Comparison of ENCODE assay signal across 8 cellular contexts in the genomic region with DNA sequence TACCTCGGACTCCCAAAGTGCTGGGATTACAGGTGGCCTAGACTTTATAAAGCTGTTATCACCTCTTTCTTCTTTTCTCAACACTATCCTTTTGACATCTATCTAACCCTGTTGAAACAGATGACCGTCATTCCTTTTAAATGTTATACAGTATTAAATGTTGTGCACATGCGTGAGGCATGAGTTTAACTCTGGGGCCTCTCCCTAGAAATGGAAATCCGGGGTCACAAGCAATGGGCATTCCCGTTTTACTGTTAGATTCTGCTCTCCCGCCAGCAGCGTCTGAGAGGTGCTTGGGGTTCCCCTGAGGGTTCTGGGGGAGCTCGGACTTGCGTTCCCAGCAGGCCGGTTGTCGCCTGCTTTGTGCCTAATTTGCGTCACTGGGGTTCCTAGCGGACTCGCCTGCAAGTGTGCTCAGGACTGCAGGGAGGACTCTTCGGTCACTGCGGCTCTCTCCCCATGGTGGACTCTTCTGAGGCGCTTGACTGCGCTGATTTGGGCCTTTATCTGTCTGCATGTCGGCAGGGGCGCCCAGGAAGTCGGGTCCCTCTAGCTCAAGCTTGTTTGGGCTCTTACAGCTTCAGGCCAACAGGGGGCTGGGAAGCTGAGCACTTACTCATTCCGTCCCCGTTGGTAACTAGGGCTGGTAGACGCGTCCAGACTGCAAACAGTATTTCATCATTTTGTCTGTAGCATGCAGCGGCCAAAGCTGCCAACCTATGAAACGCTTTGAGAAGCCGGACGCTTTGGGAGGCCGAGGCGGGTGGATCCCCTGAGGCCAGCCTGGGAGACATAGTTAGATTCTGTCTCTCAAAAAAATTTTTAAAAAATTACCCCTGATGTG. TPM values are rescaled to one million over a fixed set of nuclear protein-coding genes. Genes with fewer than 3 reads are reported as not detected.
DNase-seq lines count a peak whose midpoint lies in the region; ATAC-seq and TF ChIP-seq lines count a peak whose summit lies in the region.

No MANE protein-coding gene starts in this region.

- DNase-seq in CD1c-positive myeloid dendritic cell (ENCODE audit: extremely low spot score) (peak; percentile 82), GM19238 (ENCODE audit: insufficient read length, low spot score) (peak; percentile 66), SJSA1 (ENCODE audit: low read depth in 1 of 2, low spot score in 2 of 2) (peak; percentile 21 to 64), germinal center (ENCODE audit: low spot score) (peak; percentile 88), omental fat pad (ENCODE audit: low spot score) (peak; percentile 51), suprapubic skin (ENCODE audit: low spot score in 2 of 2) (peak; percentile 89 to 90)
- DNase-seq in activated naive CD4-positive, alpha-beta T cell treated with anti-CD3 and anti-CD28 coated beads for 36 hours, result peak; percentile 81

- peaks cover 57% of the 10 kb centered on the region for H3K4me1 Mint-ChIP-seq in activated naive CD4-positive, alpha-beta T cell treated with anti-CD3 and anti-CD28 coated beads for 36 hours (ENCODE audit: low read depth)

- peaks cover 27% of the 10 kb centered on the region for H3K4me1 ChIP-seq in SJSA1 (replicated peaks)
- peaks cover 27% of the 10 kb centered on the region for H3K4me1 ChIP-seq in suprapubic skin

- H3K27me3 ChIP-seq in SJSA1 (replicated peaks), result no peaks in the 10 kb centered on the region
- H3K27me3 ChIP-seq in suprapubic skin, result no peaks in the 10 kb centered on the region

- WGBS in suprapubic skin, result 35% methylated on average over 31 of the region's 31 CpGs

- TF ChIP-seq CTCF in omental fat pad (IDR thresholded peaks at IDR 0.05) (peak in 1 of 3 donors; percentile 63), suprapubic skin (IDR thresholded peaks at IDR 0.05) (peak; percentile 41 to 63)

- H3K27me3 Mint-ChIP-seq in activated naive CD4-positive, alpha-beta T cell treated with anti-CD3 and anti-CD28 coated beads for 36 hours (ENCODE audit: low read depth), result no peaks in the 10 kb centered on the region

- peaks cover 1% of the 10 kb centered on the region for H3K9me3 Mint-ChIP-seq in activated naive CD4-positive, alpha-beta T cell treated with anti-CD3 and anti-CD28 coated beads for 36 hours

- H3K36me3 Mint-ChIP-seq in activated naive CD4-positive, alpha-beta T cell treated with anti-CD3 and anti-CD28 coated beads for 36 hours (ENCODE audit: low read depth), result peaks cover 33% of the 10 kb centered on the region

- intact Hi-C loops in activated naive CD4-positive, alpha-beta T cell treated with anti-CD3 and anti-CD28 coated beads for 36 hours (cut with micrococcal nuclease), result loop anchor here (1.0 to 5.0 kb wide), 6 partner anchors 31 to 1892 kb away; a partner anchor contains a TSS

- H3K4me3 ChIP-seq in SJSA1 (no peak overlapping the region; the same call in 1 of the 2 replicates), suprapubic skin (peak overlapping the region; percentile 87)

- no peak for TF ChIP-seq EP300 in suprapubic skin (IDR thresholded peaks at IDR 0.05)

- H3K4me3 Mint-ChIP-seq in activated naive CD4-positive, alpha-beta T cell treated with anti-CD3 and anti-CD28 coated beads for 36 hours, result peak overlapping the region; percentile 85

- H3K27ac Mint-ChIP-seq in activated naive CD4-positive, alpha-beta T cell treated with anti-CD3 and anti-CD28 coated beads for 36 hours, result peak overlapping the region; percentile 94

- ATAC-seq in HG03439 (IDR thresholded peaks at IDR 0.05; ENCODE audit: unreplicated experiment), result peak; percentile 65
- peak; percentile 72 for ATAC-seq in omental fat pad (ENCODE audit: low FRiP score)

- CTCF ChIA-PET in activated naive CD4-positive, alpha-beta T cell treated with anti-CD3 and anti-CD28 coated beads for 36 hours (lab: Charles Lee), result interaction anchor here (0.9 to 1.6 kb wide), 6 partner anchors 15 to 44 kb away, joined by 3 to 7 read pairs (median 4); no protein-coding TSS in a partner anchor

- H3K9me3 ChIP-seq in SJSA1 (replicated peaks) (peaks cover 3% of the 10 kb centered on the region; the same call in 1 of the 2 replicates), suprapubic skin (no peaks in the 10 kb centered on the region)

- no peak for TF ChIP-seq POLR2A in suprapubic skin (IDR thresholded peaks at IDR 0.05)

- peak overlapping the region; percentile 78; the same call in 1 of the 2 replicates for H3K27ac ChIP-seq in SJSA1
- peak overlapping the region; percentile 94 for H3K27ac ChIP-seq in suprapubic skin

- H3K36me3 ChIP-seq in SJSA1 (peaks cover 38% of the 10 kb centered on the region), suprapubic skin (peaks cover 21% of the 10 kb centered on the region)

RNA-seq across cellular contexts. Expression of a gene that starts 1.2 kb away (rescaled TPM):
- 606 and 623 TPM in 2 replicates for total RNA-seq in SJSA1 (2014; rRNA removed; shearing (Covaris generic))
- total RNA-seq in activated naive CD4-positive, alpha-beta T cell treated with anti-CD3 and anti-CD28 coated beads for 36 hours, result 1,000 to 10,000 TPM; 2,370 to 2,418 TPM
- 100 to 1,000 TPM; 159 to 468 (median 228) TPM for total RNA-seq in omental fat pad
- 100 to 1,000 TPM; 105 to 296 (median 232) TPM for total RNA-seq in suprapubic skin

RNA-seq across cellular contexts. Expression of a gene that starts 31.6 kb away (rescaled TPM):
- total RNA-seq in SJSA1 (2014; rRNA removed; shearing (Covaris generic)), result 22.6 and 47.9 TPM in 2 replicates
- 10 to 100 TPM; 10.8 to 13.6 TPM for total RNA-seq in activated naive CD4-positive, alpha-beta T cell treated with anti-CD3 and anti-CD28 coated beads for 36 hours
- 10 to 100 TPM; 30.6 to 37.6 (median 33.5) TPM for total RNA-seq in omental fat pad
- total RNA-seq in suprapubic skin, result 1 to 10 TPM; 2.9 to 7.2 (median 4.4) TPM
